In genomic region chr12:108689314-108690190, GRCh38 we compare ENCODE assay signal across 8 cellular contexts. TPM values are rescaled to one million over a fixed set of nuclear protein-coding genes. Genes with fewer than 3 reads are reported as not detected.
DNase-seq lines count a peak whose midpoint lies in the region; ATAC-seq and TF ChIP-seq lines count a peak whose summit lies in the region.

No MANE protein-coding gene starts in this region.

- ATAC-seq in T-cell (replicated peaks in 1 of 4): peak; percentile 53 to 82 (median 60)
- peak; percentile 54 for ATAC-seq in naive thymus-derived CD4-positive, alpha-beta T cell

- no peaks in the 10 kb centered on the region for H3K27me3 ChIP-seq in naive thymus-derived CD4-positive, alpha-beta T cell (ENCODE audit: control insufficient read depth in 2 of 2, insufficient read depth in 2 of 2, low read length in 2 of 2)
- no peaks in the 10 kb centered on the region for H3K27me3 ChIP-seq in vagina

- no peaks in the 10 kb centered on the region for H3K27me3 Mint-ChIP-seq in T-cell
- no peaks in the 10 kb centered on the region for H3K27me3 Mint-ChIP-seq in naive thymus-derived CD4-positive, alpha-beta T cell

- CTCF ChIA-PET in HEK293T (lab: Yijun Ruan, JAX): interaction anchor here (0.6 to 2.7 kb wide), 2 partner anchors 12 to 101 kb away, joined by 4 to 6 read pairs; no protein-coding TSS in a partner anchor
- CTCF ChIA-PET in T-cell (lab: Charles Lee): interaction anchor here (0.5 to 2.8 kb wide), 4 partner anchors 12 to 88 kb away, joined by 3 to 13 read pairs (median 4); no protein-coding TSS in a partner anchor
- CTCF ChIA-PET in naive thymus-derived CD4-positive, alpha-beta T cell (lab: Charles Lee): interaction anchor here (0.9 to 2.0 kb wide), 5 partner anchors 22 to 113 kb away, joined by 3 to 8 read pairs (median 6); no protein-coding TSS in a partner anchor

- intact Hi-C loops in naive thymus-derived CD4-positive, alpha-beta T cell (cut with micrococcal nuclease): loop anchor here (1.0 to 2.0 kb wide), 4 partner anchors 25 to 114 kb away; partner anchors contain the start of gene SELPLG (in 1 of the 2)
- intact Hi-C loops in vagina (cut with DNase I): no loop called here

- H3K9me3 Mint-ChIP-seq in T-cell: no peaks in the 10 kb centered on the region
- no peaks in the 10 kb centered on the region for H3K9me3 Mint-ChIP-seq in naive thymus-derived CD4-positive, alpha-beta T cell

- POLR2A ChIA-PET in HEK293T (lab: Yijun Ruan, JAX) (interaction anchor here (2.4 kb wide), 1 partner anchor 41 kb away, joined by 8 read pairs; no protein-coding TSS in a partner anchor), T-cell (lab: Charles Lee) (interaction anchor here in 1 of 2 donors (0.5 kb wide), 1 partner anchor 465 kb away, joined by 5 read pairs; no protein-coding TSS in a partner anchor)
- POLR2A ChIA-PET in naive thymus-derived CD4-positive, alpha-beta T cell (lab: Charles Lee): interaction anchor here (0.5 to 0.7 kb wide), 2 partner anchors 18 to 33 kb away, joined by 3 to 4 read pairs; no protein-coding TSS in a partner anchor

- no peak for TF ChIP-seq POLR2A in vagina (IDR thresholded peaks at IDR 0.05)

- H3K4me3 ChIP-seq in AG10803 (ENCODE audit: low read length) (peak overlapping the region; percentile 7; the same call in 1 of the 2 replicates), coronary artery (peak overlapping the region; percentile 65), vagina (no peak overlapping the region)
- no peak overlapping the region for H3K4me3 ChIP-seq in naive thymus-derived CD4-positive, alpha-beta T cell (ENCODE audit: low read length)

- DNase-seq in AG10803 (ENCODE audit: low read depth) (peak; percentile 52), HEK293T (ENCODE audit: extremely low spot score) (no peak), T-cell (peak in 8 of 34 experiments; percentile 2 to 18 (median 12)), coronary artery (ENCODE audit: low spot score) (no peak), vagina (ENCODE audit: extremely low spot score in 2 of 2) (no peak), T1000 (lab: John Stamatoyannopoulos, UW) (no peak), activated gamma-delta T cell treated with Interleukin-2 at 50 U/mL for 16 hours (no peak)
- peak in 8 of 9 donors; percentile 46 to 61 (median 54) for DNase-seq in naive thymus-derived CD4-positive, alpha-beta T cell

- peak overlapping the region; percentile 81 to 99 for H3K27ac ChIP-seq in coronary artery
- H3K27ac ChIP-seq in naive thymus-derived CD4-positive, alpha-beta T cell (ENCODE audit: low read depth, low read length): no peak overlapping the region
- peak overlapping the region; percentile 89 for H3K27ac ChIP-seq in vagina

- H3K9me3 ChIP-seq in naive thymus-derived CD4-positive, alpha-beta T cell (ENCODE audit: control insufficient read depth in 2 of 3, low read length in 3 of 3): no peaks in the 10 kb centered on the region
- H3K9me3 ChIP-seq in vagina: no peaks in the 10 kb centered on the region

- peaks cover 56 to 66% (median 58%) of the 10 kb centered on the region in 3 donors for H3K4me1 Mint-ChIP-seq in T-cell
- peaks cover 28 to 58% (median 50%) of the 10 kb centered on the region in 7 donors for H3K4me1 Mint-ChIP-seq in naive thymus-derived CD4-positive, alpha-beta T cell

- peak overlapping the region in 2 of 3 donors; percentile 26 to 81 for H3K4me3 Mint-ChIP-seq in T-cell
- peak overlapping the region; percentile 48 to 77 (median 67) for H3K4me3 Mint-ChIP-seq in naive thymus-derived CD4-positive, alpha-beta T cell

- H3K36me3 ChIP-seq in naive thymus-derived CD4-positive, alpha-beta T cell (ENCODE audit: control insufficient read depth in 2 of 3, insufficient read depth in 3 of 3, low read length in 3 of 3): no peaks in the 10 kb centered on the region
- no peaks in the 10 kb centered on the region for H3K36me3 ChIP-seq in vagina

- H3K4me1 ChIP-seq in naive thymus-derived CD4-positive, alpha-beta T cell (ENCODE audit: control insufficient read depth in 2 of 2, insufficient read depth in 2 of 2, low read length in 2 of 2): peaks cover 28 to 32% of the 10 kb centered on the region in 2 donors
- H3K4me1 ChIP-seq in vagina: peaks cover 75% of the 10 kb centered on the region

- H3K36me3 Mint-ChIP-seq in T-cell: no peaks in the 10 kb centered on the region
- H3K36me3 Mint-ChIP-seq in naive thymus-derived CD4-positive, alpha-beta T cell: peaks cover 0 to 1% (median 0%) of the 10 kb centered on the region in 5 donors

- TF ChIP-seq CTCF in AG10803 (conservative IDR thresholded peaks at IDR 0.05; ENCODE audit: low read length): no peak
- no peak for TF ChIP-seq CTCF in coronary artery (IDR thresholded peaks at IDR 0.05)
- TF ChIP-seq CTCF in vagina (IDR thresholded peaks at IDR 0.05): no peak

- peak overlapping the region; percentile 59 to 70 for H3K27ac Mint-ChIP-seq in T-cell
- H3K27ac Mint-ChIP-seq in naive thymus-derived CD4-positive, alpha-beta T cell: peak overlapping the region; percentile 6 to 86 (median 29)

TF ChIP-seq in HEK293T, 16 proteins besides CTCF, POLR2A, EP300 and RAD21:
- TF ChIP-seq BHLHE40 (IDR thresholded peaks at IDR 0.05; ENCODE audit: borderline replicate concordance) (no peak), PKNOX1 (IDR thresholded peaks at IDR 0.05) (peak; percentile 81), FOXM1 (IDR thresholded peaks at IDR 0.05; ENCODE audit: borderline replicate concordance) (no peak), FOXK2 (IDR thresholded peaks at IDR 0.05) (no peak), FOXA1 (IDR thresholded peaks at IDR 0.05) (no peak)

RNA-seq across cellular contexts. Expression of gene CORO1C, which starts 41.8 kb away (rescaled TPM):
- total RNA-seq in T-cell: 10 to 100 TPM in 1 of 5 donors, 1 to 10 TPM in 4; 7.4 to 11.4 (median 8.7) TPM
- total RNA-seq in naive thymus-derived CD4-positive, alpha-beta T cell: 10 to 100 TPM in 3 of 5 experiments, 1 to 10 TPM in 2; 7.6 to 71.8 (median 15.7) TPM
- 1 to 10 TPM; 2.5 to 4.0 TPM for polyA plus RNA-seq in naive thymus-derived CD4-positive, alpha-beta T cell
- total RNA-seq in vagina: 189 TPM

RNA-seq across cellular contexts. Expression of gene SELPLG, which starts 55.9 kb away (rescaled TPM):
- total RNA-seq in T-cell: 100 to 1,000 TPM; 102 to 220 (median 215) TPM
- total RNA-seq in naive thymus-derived CD4-positive, alpha-beta T cell: 100 to 1,000 TPM in 4 of 5 experiments, 10 to 100 TPM in 1; 54.3 to 217 (median 154) TPM
- polyA plus RNA-seq in naive thymus-derived CD4-positive, alpha-beta T cell: 100 to 1,000 TPM; 530 to 831 TPM
- total RNA-seq in vagina: 14.2 TPM

Comparison
In these comparisons a context has a peak if more than half of its experiments do, and no peak if none do; other contexts are left out.
1. DNase-seq: peak in AG10803 (single experiment) and naive thymus-derived CD4-positive, alpha-beta T cell (8 of 9); none in HEK293T (single experiment), coronary artery (single experiment), vagina (0 of 2), T1000 (single experiment) and activated gamma-delta T cell treated with Interleukin-2 at 50 U/mL for 16 hours (single experiment).
2. H3K4me3 ChIP-seq: peak in AG10803 (single experiment) and coronary artery (single experiment); none in naive thymus-derived CD4-positive, alpha-beta T cell (single experiment) and vagina (0 of 2).